In the genomic region with DNA sequence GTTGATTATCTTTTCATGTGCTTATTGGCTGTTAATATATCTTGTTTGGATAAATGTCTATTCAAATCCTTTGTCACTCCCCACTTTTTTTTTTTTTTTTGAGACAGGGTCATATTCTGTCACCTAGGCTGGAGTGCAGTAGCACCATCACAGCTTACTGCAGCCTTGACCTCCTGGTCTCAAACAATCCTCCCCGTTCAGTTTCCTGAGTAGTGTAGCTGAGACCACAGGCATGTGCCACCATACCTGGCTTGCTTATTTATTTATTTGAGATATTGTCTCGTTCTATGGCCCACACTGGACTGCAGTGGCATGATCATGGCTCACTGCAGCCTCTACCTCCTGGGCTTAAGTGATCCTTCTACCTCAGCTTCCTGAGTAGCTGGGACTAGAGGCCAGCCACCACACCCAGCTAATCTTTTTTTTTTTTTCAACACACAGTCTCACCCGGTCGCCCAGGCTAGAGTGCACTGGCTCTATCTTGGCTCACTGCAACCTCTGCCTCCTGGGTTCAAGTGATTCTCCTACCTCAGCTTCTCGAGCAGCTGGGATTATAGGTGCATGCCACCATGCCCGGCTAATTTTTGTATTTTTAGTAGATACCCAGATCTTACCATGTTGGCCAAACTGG, we compare ENCODE assay signal across 28 cellular contexts.
"Had no signal": no experiment of that assay in that cellular context is flagged by ENCODE, and none has a peak within 500 bp of the region (broad histone marks: within the 10 kb centered on the region; RNA-seq: fewer than 3 reads in every experiment).

No MANE protein-coding gene starts in this region.

- FAIRE-seq: bronchial epithelial cell had no signal

- H3K4me3 ChIP-seq: adrenal gland, body of pancreas, MG63, SJSA1 had no signal

- ATAC-seq: activated CD4-positive, CD25-positive, alpha-beta regulatory T cell treated with anti-CD3 and anti-CD28 coated beads, Interleukin-2, amount 50 U/mL, for 24 hours; activated CD8-positive, alpha-beta T cell treated with anti-CD3 and anti-CD28 coated beads for 36 hours; body of pancreas; Panc1; SK-N-SH treated with all-trans-retinoic acid at 6 μM for 48 hours had no signal

- DNase-seq: activated CD4-positive, alpha-beta T cell treated with anti-CD3 and anti-CD28 coated beads for 4 hours; activated CD8-positive, alpha-beta memory T cell treated with anti-CD3 and anti-CD28 coated beads, Interleukin-2, amount 50 U/mL, for 48 hours; activated CD8-positive, alpha-beta T cell treated with anti-CD3 and anti-CD28 coated beads for 36 hours; activated naive CD4-positive, alpha-beta T cell treated with anti-CD3 and anti-CD28 coated beads, Interleukin-2, amount 50 U/mL, for 16 hours; activated naive CD8-positive, alpha-beta T cell treated with anti-CD3 and anti-CD28 coated beads, Interleukin-2, amount 10 ng/mL, durations not matched to agents 7 days and 5 days; activated T-cell treated with anti-CD3 and anti-CD28 coated beads, Interleukin-2, amount 50 U/mL, for 1 hour; adrenal gland; anterior cingulate cortex; body of pancreas; central memory CD4-positive, alpha-beta T cell; KG1; MG63; NCI-H1105; NCI-H1436; NCI-H1694 treated with DMSO at 0.1 percent for 48 hours; NCI-H2029 treated with DMSO at 0.1 percent for 48 hours; NCI-H510A treated with DMSO at 0.1 percent for 48 hours; NCI-H69; NK-92 treated with Interleukin-12 subunit alpha and Interleukin-12 subunit beta, amount 100 ng/mL, for 24 hours; OCI-M1; SHP77; SW 1271 had no signal

- H3K36me3 ChIP-seq: adrenal gland, MG63, SJSA1 had no signal

- H3K27me3 ChIP-seq: body of pancreas, MG63, SJSA1 had no signal

- H3K27ac ChIP-seq: adrenal gland, body of pancreas, RWPE1, SJSA1 had no signal

- H3K4me1 ChIP-seq: adrenal gland, body of pancreas, SJSA1 had no signal

- H3K9me3 ChIP-seq: adrenal gland, body of pancreas, MG63, SJSA1 had no signal
